In genomic region chr4:164293181-164293580, GRCh38 we compare ENCODE assay signal across 19 cellular contexts.
"Had no signal": no experiment of that assay in that cellular context is flagged by ENCODE, and none has a peak within 500 bp of the region (broad histone marks: within the 10 kb centered on the region; RNA-seq: fewer than 3 reads in every experiment).

No MANE protein-coding gene starts in this region.

- H2AFZ ChIP-seq: hepatocyte had no signal

- H3K4me1 ChIP-seq: colonic mucosa, psoas muscle, spleen, tibial artery had no signal

- DNase-seq: colonic mucosa; dermis blood vessel endothelial cell; erythroblast; foreskin melanocyte; head of caudate nucleus; kidney glomerular epithelial cell; mammary epithelial cell; naive thymus-derived CD4-positive, alpha-beta T cell; nephron progenitor cell; psoas muscle; retina; spleen; stimulated activated CD4-positive, alpha-beta T cell treated with anti-CD3 and anti-CD28 coated beads, Interleukin-15, amount 100 ng/mL, for 24 hours; stimulated activated CD4-positive, alpha-beta T cell treated with anti-CD3 and anti-CD28 coated beads, Interleukin-1b, Interleukin-23, amount 100 ng/mL, for 48 hours; stimulated activated CD4-positive, alpha-beta T cell treated with anti-CD3 and anti-CD28 coated beads, Interleukin-4, amount 100 ng/mL, for 24 hours; tibial artery had no signal

- H3K27ac Mint-ChIP-seq: naive thymus-derived CD4-positive, alpha-beta T cell; nephron progenitor cell; stimulated activated memory B cell treated with anti-CD40 and anti-IgM and Interleukin-4, amounts not matched to agents 10 μg/mL and 1 μg/mL and 100 μg/mL, for 72 hours; stimulated activated naive CD8-positive, alpha-beta T cell treated with anti-CD3 and anti-CD28 coated beads, Interleukin-15, Interleukin-2, amounts not matched to agents 100 ng/mL and 50 ng/mL, for 24 hours had no signal

- H3K36me3 ChIP-seq: colonic mucosa, spleen, tibial artery had no signal

- H3K9me3 ChIP-seq: colonic mucosa, psoas muscle, spleen, tibial artery had no signal

- H3K36me3 Mint-ChIP-seq: naive thymus-derived CD4-positive, alpha-beta T cell; stimulated activated memory B cell treated with anti-CD40 and anti-IgM and Interleukin-4, amounts not matched to agents 10 μg/mL and 1 μg/mL and 100 μg/mL, for 72 hours had no signal

- H3K4me3 Mint-ChIP-seq: naive thymus-derived CD4-positive, alpha-beta T cell; nephron progenitor cell; stimulated activated memory B cell treated with anti-CD40 and anti-IgM and Interleukin-4, amounts not matched to agents 10 μg/mL and 1 μg/mL and 100 μg/mL, for 72 hours; stimulated activated naive CD8-positive, alpha-beta T cell treated with anti-CD3 and anti-CD28 coated beads, Interleukin-15, Interleukin-2, amounts not matched to agents 100 ng/mL and 50 ng/mL, for 24 hours had no signal

- H3K4me1 Mint-ChIP-seq: naive thymus-derived CD4-positive, alpha-beta T cell; nephron progenitor cell; stimulated activated memory B cell treated with anti-CD40 and anti-IgM and Interleukin-4, amounts not matched to agents 10 μg/mL and 1 μg/mL and 100 μg/mL, for 72 hours had no signal

- H3K27ac ChIP-seq: colonic mucosa, hepatocyte, psoas muscle, spleen, tibial artery had no signal

- H3K9me3 Mint-ChIP-seq: naive thymus-derived CD4-positive, alpha-beta T cell; nephron progenitor cell; stimulated activated memory B cell treated with anti-CD40 and anti-IgM and Interleukin-4, amounts not matched to agents 10 μg/mL and 1 μg/mL and 100 μg/mL, for 72 hours; stimulated activated naive CD8-positive, alpha-beta T cell treated with anti-CD3 and anti-CD28 coated beads, Interleukin-15, Interleukin-2, amounts not matched to agents 100 ng/mL and 50 ng/mL, for 24 hours had no signal

- H3K27me3 Mint-ChIP-seq: stimulated activated memory B cell treated with anti-CD40 and anti-IgM and Interleukin-4, amounts not matched to agents 10 μg/mL and 1 μg/mL and 100 μg/mL, for 72 hours; stimulated activated naive CD8-positive, alpha-beta T cell treated with anti-CD3 and anti-CD28 coated beads, Interleukin-15, Interleukin-2, amounts not matched to agents 100 ng/mL and 50 ng/mL, for 24 hours had no signal

- H3K4me3 ChIP-seq: colonic mucosa, hepatocyte, psoas muscle, spleen, tibial artery had no signal

- H3K79me2 ChIP-seq: hepatocyte had no signal

- H3K4me2 ChIP-seq: hepatocyte had no signal
